12 cellular contexts compared by ENCODE assay signal in genomic region chr6:71393471-71393870, GRCh38.
DNase-seq lines count a peak whose midpoint lies in the region; ATAC-seq and TF ChIP-seq lines count a peak whose summit lies in the region.
"Had no signal": no experiment of that assay in that cellular context is flagged by ENCODE, and none has a peak within 500 bp of the region (broad histone marks: within the 10 kb centered on the region; RNA-seq: fewer than 3 reads in every experiment).

No MANE protein-coding gene starts in this region.

- no peaks in the 10 kb centered on the region for H3K36me3 Mint-ChIP-seq in stimulated activated effector memory CD8-positive, alpha-beta T cell treated with anti-CD3 and anti-CD28 coated beads, Interleukin-12 subunit alpha, Interleukin-12 subunit beta, amount 100 ng/mL, for 72 hours

- H3K4me1 Mint-ChIP-seq in stimulated activated effector memory CD8-positive, alpha-beta T cell treated with anti-CD3 and anti-CD28 coated beads, Interleukin-12 subunit alpha, Interleukin-12 subunit beta, amount 100 ng/mL, for 72 hours: peaks cover 9% of the 10 kb centered on the region

- in situ Hi-C loops in gastrocnemius medialis (cut with MboI; ENCODE audit: low sequenced_read_pairs in 4 of 4): no loop called here

- H3K4me3 Mint-ChIP-seq in stimulated activated effector memory CD8-positive, alpha-beta T cell treated with anti-CD3 and anti-CD28 coated beads, Interleukin-12 subunit alpha, Interleukin-12 subunit beta, amount 100 ng/mL, for 72 hours: no peak overlapping the region
- H3K4me3 Mint-ChIP-seq: endodermal cell had no signal

- ATAC-seq in gastrocnemius medialis: peak; percentile 47 to 59
- no peak for ATAC-seq in GM21390 (IDR thresholded peaks at IDR 0.05; ENCODE audit: unreplicated experiment)
- ATAC-seq in HG02870 (IDR thresholded peaks at IDR 0.05; ENCODE audit: unreplicated experiment): no peak
- ATAC-seq in stimulated activated effector memory CD8-positive, alpha-beta T cell treated with anti-CD3 and anti-CD28 coated beads, Interleukin-12 subunit alpha, Interleukin-12 subunit beta, amount 100 ng/mL, for 72 hours: no peak

- no peaks in the 10 kb centered on the region for H3K27me3 ChIP-seq in gastrocnemius medialis

- H3K4me3 ChIP-seq in foreskin fibroblast (ENCODE audit: low read depth in 1 of 2, low read length in 2 of 2) (no peak overlapping the region), gastrocnemius medialis (no peak overlapping the region)

- DNase-seq in EH (ENCODE audit: low read depth): peak; percentile 70
- peak; percentile 3 for DNase-seq in RKO (ENCODE audit: low spot score)
- DNase-seq in foreskin fibroblast: peak; percentile 57 to 67
- no peak for DNase-seq in gastrocnemius medialis
- no peak for DNase-seq in stimulated activated effector memory CD8-positive, alpha-beta T cell treated with anti-CD3 and anti-CD28 coated beads, Interleukin-12 subunit alpha, Interleukin-12 subunit beta, amount 100 ng/mL, for 72 hours (ENCODE audit: low spot score in 2 of 2)
- DNase-seq in GM10266 (ENCODE audit: extremely low spot score): no peak
- DNase-seq: activated CD4-positive, CD25-positive, alpha-beta regulatory T cell treated with anti-CD3 and anti-CD28 coated beads, Interleukin-2, amount 50 U/mL, for 72 hours; endodermal cell; kidney; MV-4-11 had no signal

- intact Hi-C loops in gastrocnemius medialis (cut with DNase I; ENCODE audit: low total_unique reads): no loop called here

- peaks cover 2% of the 10 kb centered on the region for H3K9me3 Mint-ChIP-seq in stimulated activated effector memory CD8-positive, alpha-beta T cell treated with anti-CD3 and anti-CD28 coated beads, Interleukin-12 subunit alpha, Interleukin-12 subunit beta, amount 100 ng/mL, for 72 hours
- H3K9me3 Mint-ChIP-seq: endodermal cell had no signal

- H3K9me3 ChIP-seq in gastrocnemius medialis: no peaks in the 10 kb centered on the region

- no peak for TF ChIP-seq POLR2A in gastrocnemius medialis (IDR thresholded peaks at IDR 0.05)

- peaks cover 70 to 83% of the 10 kb centered on the region in 2 donors for H3K4me1 ChIP-seq in gastrocnemius medialis

- no peak overlapping the region for H3K27ac Mint-ChIP-seq in stimulated activated effector memory CD8-positive, alpha-beta T cell treated with anti-CD3 and anti-CD28 coated beads, Interleukin-12 subunit alpha, Interleukin-12 subunit beta, amount 100 ng/mL, for 72 hours
- H3K27ac Mint-ChIP-seq: endodermal cell had no signal

- peak overlapping the region; percentile 49 to 74 (median 59) for H3K27ac ChIP-seq in gastrocnemius medialis

- no peaks in the 10 kb centered on the region for H3K36me3 ChIP-seq in gastrocnemius medialis

- no peak for TF ChIP-seq CTCF in foreskin fibroblast (IDR thresholded peaks at IDR 0.05; ENCODE audit: low read depth, low read length)
- no peak for TF ChIP-seq CTCF in gastrocnemius medialis (IDR thresholded peaks at IDR 0.05 in 4 of 5, conservative IDR thresholded peaks at IDR 0.05 in 1 of 5)
- no peak for TF ChIP-seq CTCF in GM10266 (IDR thresholded peaks at IDR 0.05; ENCODE audit: control insufficient read depth, insufficient read depth, low read depth, missing control alignments)

Comparison
In these comparisons a context has a peak if more than half of its experiments do, and no peak if none do; other contexts are left out.
1. DNase-seq: peak in EH (single experiment), RKO (single experiment) and foreskin fibroblast (2 of 2); none in gastrocnemius medialis (0 of 2), stimulated activated effector memory CD8-positive, alpha-beta T cell treated with anti-CD3 and anti-CD28 coated beads, Interleukin-12 subunit alpha, Interleukin-12 subunit beta, amount 100 ng/mL, for 72 hours (0 of 2) and GM10266 (single experiment).
2. ATAC-seq: peak in gastrocnemius medialis (2 of 2); none in GM21390 (single experiment), HG02870 (single experiment) and stimulated activated effector memory CD8-positive, alpha-beta T cell treated with anti-CD3 and anti-CD28 coated beads, Interleukin-12 subunit alpha, Interleukin-12 subunit beta, amount 100 ng/mL, for 72 hours (single experiment).